Comparison of ENCODE assay signal across 13 cellular contexts in genomic region chr13:28204690-28205443, GRCh38.
DNase-seq lines count a peak whose midpoint lies in the region; ATAC-seq, FAIRE-seq and TF ChIP-seq lines count a peak whose summit lies in the region.
"Had no signal": no experiment of that assay in that cellular context is flagged by ENCODE, and none has a peak within 500 bp of the region (broad histone marks: within the 10 kb centered on the region; RNA-seq: fewer than 3 reads in every experiment).

No MANE protein-coding gene starts in this region.

- no peaks in the 10 kb centered on the region for H3K27me3 ChIP-seq in PC-3 (ENCODE audit: low read length)
- H3K27me3 ChIP-seq: gastrocnemius medialis had no signal

- H3K9me2 ChIP-seq in PC-3 (replicated peaks; ENCODE audit: low read length): no peaks in the 10 kb centered on the region

- intact Hi-C loops in PC-3 (cut with micrococcal nuclease): no loop called here

- no peak overlapping the region for H3K4me3 ChIP-seq in PC-3 (ENCODE audit: low read length)
- H3K4me3 ChIP-seq: gastrocnemius medialis had no signal

- no peaks in the 10 kb centered on the region for H4K20me1 ChIP-seq in PC-3 (ENCODE audit: low read length)

- no peaks in the 10 kb centered on the region for H3K4me1 ChIP-seq in PC-3 (ENCODE audit: insufficient read depth, low read length)
- H3K4me1 ChIP-seq: gastrocnemius medialis had no signal

- no peaks in the 10 kb centered on the region for H3K36me3 ChIP-seq in PC-3 (ENCODE audit: low read depth, low read length)

- no peaks in the 10 kb centered on the region for H3K9me3 ChIP-seq in PC-3 (ENCODE audit: low read length)
- H3K9me3 ChIP-seq: gastrocnemius medialis had no signal

- H3K27me3 Mint-ChIP-seq in WTC11 (ENCODE audit: low read depth): no peaks in the 10 kb centered on the region

- peaks cover 10% of the 10 kb centered on the region; the same call in 1 of the 2 replicates for H3K4me1 Mint-ChIP-seq in WTC11

- no peaks in the 10 kb centered on the region for H3F3A ChIP-seq in PC-3 (ENCODE audit: low read length, unreplicated experiment)

- POLR2A ChIA-PET in WTC11 (lab: Charles Lee): no interaction called here
- POLR2A ChIA-PET in PC-3 (lab: Charles Lee; ENCODE audit: unreplicated experiment): no interaction called here

- peak; percentile 48 for FAIRE-seq in GM12891 (lab: Jason Lieb, UNC)

- DNase-seq in GM12891 (ENCODE audit: insufficient read length, low spot score) (no peak), WTC11 (ENCODE audit: low spot score) (no peak), ACHN (no peak), PC-3 (no peak), NCI-H128 (lab: John Stamatoyannopoulos, UW; ENCODE audit: unreplicated experiment) (no peak)
- DNase-seq in stimulated activated CD4-positive, alpha-beta T cell treated with anti-CD3 and anti-CD28 coated beads, Interleukin-2, amount 100 ng/mL, for 48 hours: peak; percentile 30 to 44
- no peak for DNase-seq in activated effector memory CD4-positive, alpha-beta T cell treated with Interleukin-2 at 50 U/mL for 16 hours
- DNase-seq: effector memory CD4-positive, alpha-beta T cell; gastrocnemius medialis; kidney glomerular epithelial cell; natural killer cell; substantia nigra had no signal

- TF ChIP-seq CTCF in WTC11 (IDR thresholded peaks at IDR 0.05) (no peak), PC-3 (conservative IDR thresholded peaks at IDR 0.05; ENCODE audit: low read depth, low read length) (no peak)

- CTCF ChIA-PET in WTC11 (lab: Charles Lee) (no interaction called here), PC-3 (lab: Charles Lee) (no interaction called here)

- peak overlapping the region; percentile 18 for H3K27ac Mint-ChIP-seq in WTC11

- BruUV-seq in PC-3 (replicated peaks; lab: Mats Ljungman, UMichigan): no TSS peak

- no peaks in the 10 kb centered on the region for H3K79me2 ChIP-seq in PC-3 (ENCODE audit: low read length)

- H3K4me3 Mint-ChIP-seq in WTC11: no peak overlapping the region
- H3K4me3 Mint-ChIP-seq: natural killer cell had no signal

- no peak for TF ChIP-seq POLR2A in GM12891 (IDR thresholded peaks at IDR 0.05; ENCODE audit: low read depth, low read length)

- in situ Hi-C loops in ACHN (cut with HindIII; ENCODE audit: low pct_ligation_motif_present, low pct_unique_long_range_greater_than_20kb, low sequenced_read_pairs): no loop called here

- peak; percentile 64 for ATAC-seq in GM19023 (IDR thresholded peaks at IDR 0.05; ENCODE audit: unreplicated experiment)
- no peak for ATAC-seq in WTC11
- ATAC-seq in PC-3: no peak
- ATAC-seq: gastrocnemius medialis, natural killer cell had no signal

- H3K4me2 ChIP-seq in PC-3 (ENCODE audit: low read length): no peak overlapping the region

- H3K9ac ChIP-seq in PC-3 (ENCODE audit: low read length): no peak overlapping the region

- no peaks in the 10 kb centered on the region for H3K9me3 Mint-ChIP-seq in WTC11
- H3K9me3 Mint-ChIP-seq: natural killer cell had no signal

- H3K27ac ChIP-seq in PC-3 (ENCODE audit: low read length): no peak overlapping the region
- H3K27ac ChIP-seq: gastrocnemius medialis had no signal

- peaks cover 11% of the 10 kb centered on the region for H3K36me3 Mint-ChIP-seq in WTC11
- H3K36me3 Mint-ChIP-seq: natural killer cell had no signal

- H2AFZ ChIP-seq in PC-3 (ENCODE audit: low read length): no peak overlapping the region

TF ChIP-seq in GM12891, 5 proteins besides CTCF, POLR2A, EP300 and RAD21:
- TF ChIP-seq SPI1 (IDR thresholded peaks at IDR 0.05; ENCODE audit: low read depth, low read length) (no peak), PAX5 (IDR thresholded peaks at IDR 0.05; ENCODE audit: insufficient read depth, low read length, severe bottlenecking) (no peak), TAF1 (IDR thresholded peaks at IDR 0.05; ENCODE audit: low read depth, low read length) (no peak), POLR2AphosphoS5 (IDR thresholded peaks at IDR 0.05; ENCODE audit: low read depth, low read length) (no peak), POU2F2 (IDR thresholded peaks at IDR 0.05; ENCODE audit: low read depth, low read length) (no peak)

TF ChIP-seq in WTC11, 78 proteins besides CTCF, POLR2A, EP300 and RAD21:
- TF ChIP-seq KAT7 (CRISPR knock-in tag; IDR thresholded peaks at IDR 0.05; ENCODE audit: borderline replicate concordance) (no peak), E2F5 (CRISPR knock-in tag; IDR thresholded peaks at IDR 0.05) (no peak)

Comparison
In these comparisons a context has a peak if more than half of its experiments do, and no peak if none do; other contexts are left out.
1. DNase-seq: peak in stimulated activated CD4-positive, alpha-beta T cell treated with anti-CD3 and anti-CD28 coated beads, Interleukin-2, amount 100 ng/mL, for 48 hours (2 of 2); none in GM12891 (single experiment), WTC11 (single experiment), activated effector memory CD4-positive, alpha-beta T cell treated with Interleukin-2 at 50 U/mL for 16 hours (single experiment), ACHN (single experiment), PC-3 (single experiment) and NCI-H128 (single experiment).